ENCODE assay signal across 24 cellular contexts in the genomic region with DNA sequence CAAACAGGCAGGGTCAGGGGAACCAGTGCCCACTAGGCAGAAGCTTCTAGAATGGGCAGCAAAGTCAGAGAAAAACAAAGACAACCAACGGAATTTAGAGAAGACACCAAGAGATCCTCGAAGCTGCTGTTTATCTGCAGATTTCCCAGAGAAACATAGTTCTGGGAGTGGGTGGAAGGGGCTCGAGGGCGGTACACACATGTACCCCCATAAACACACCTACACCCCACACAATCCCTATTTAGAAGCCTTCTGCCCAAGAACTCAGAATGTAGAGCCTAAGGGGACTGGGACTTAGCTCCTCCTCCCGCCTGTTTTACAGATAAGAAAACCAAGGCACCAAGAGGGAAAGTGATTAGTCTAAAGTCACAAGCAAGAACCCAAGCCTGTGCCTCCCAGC.
"Had no signal": no experiment of that assay in that cellular context is flagged by ENCODE, and none has a peak within 500 bp of the region (broad histone marks: within the 10 kb centered on the region; RNA-seq: fewer than 3 reads in every experiment).

No MANE protein-coding gene starts in this region.

- DNase-seq: Karpas-422, KG1, MG63, NCI-H1092, NCI-H1105 treated with DMSO at 0.1 percent for 48 hours, NCI-H1417 treated with DMSO at 0.1 percent for 48 hours, NCI-H146, NCI-H1694 treated with DMSO at 0.1 percent for 48 hours, NCI-H1930, NCI-H2081 treated with DMSO at 0.1 percent for 48 hours, NCI-H2171, NCI-H226, NCI-H446, NCI-H510A, NCI-H524 treated with DMSO at 0.1 percent for 48 hours, NCI-H69, NCI-H774, PC-9, Peyer's patch, Right ventricle myocardium superior, SIG-M5 had no signal

- H3K9me3 ChIP-seq: MG63, Peyer's patch, SJSA1 had no signal

- H3K27ac ChIP-seq: HL-60, PC-9, Peyer's patch, SJSA1, SK-N-MC had no signal

- H3K36me3 ChIP-seq: MG63, Peyer's patch, SJSA1 had no signal

- H3K4me3 ChIP-seq: MG63, PC-9, Peyer's patch, SJSA1, SK-N-MC had no signal
